In genomic region chr10:10725196-10725595, GRCh38 we compare ENCODE assay signal across 22 cellular contexts.
DNase-seq lines count a peak whose midpoint lies in the region; ATAC-seq and TF ChIP-seq lines count a peak whose summit lies in the region.
"Had no signal": no experiment of that assay in that cellular context is flagged by ENCODE, and none has a peak within 500 bp of the region (broad histone marks: within the 10 kb centered on the region; RNA-seq: fewer than 3 reads in every experiment).

No MANE protein-coding gene starts in this region.

- H3F3A ChIP-seq in PC-9 (ENCODE audit: insufficient read depth, low read depth), result no peaks in the 10 kb centered on the region

- POLR2A ChIA-PET in HEK293 (lab: Yijun Ruan, JAX) (interaction anchor here (0.5 kb wide), 1 partner anchor 20 kb away, joined by 3 read pairs; no protein-coding TSS in a partner anchor), PC-9 (lab: Charles Lee; ENCODE audit: unreplicated experiment) (no interaction called here)

- no peak overlapping the region for H2AFZ ChIP-seq in PC-9

- no peaks in the 10 kb centered on the region for H3K4me1 ChIP-seq in HEK293 (ENCODE audit: control insufficient read depth, insufficient read depth, low read length)
- H3K4me1 ChIP-seq in PC-9 (replicated peaks; ENCODE audit: insufficient read depth), result no peaks in the 10 kb centered on the region
- H3K4me1 ChIP-seq: BE2C, BLaER1 had no signal

- no peak overlapping the region for H3K4me2 ChIP-seq in PC-9
- H3K4me2 ChIP-seq: BLaER1 had no signal

- no peaks in the 10 kb centered on the region for H3K79me2 ChIP-seq in PC-9 (ENCODE audit: low read depth)

- H3K4me3 ChIP-seq in HEK293 (ENCODE audit: low read depth, low read length) (no peak overlapping the region), PC-9 (no peak overlapping the region)
- H3K4me3 ChIP-seq: BLaER1, GM12878 had no signal

- intact Hi-C loops in PC-9 (cut with micrococcal nuclease; ENCODE audit: unreplicated experiment), result no loop called here

- H4K20me1 ChIP-seq in PC-9 (ENCODE audit: insufficient read depth), result no peaks in the 10 kb centered on the region
- H4K20me1 ChIP-seq: BLaER1 had no signal

- CTCF ChIA-PET in HEK293 (lab: Yijun Ruan, JAX) (interaction anchor here (0.5 kb wide), 1 partner anchor 486 kb away, joined by 3 read pairs; no protein-coding TSS in a partner anchor), PC-9 (lab: Charles Lee) (no interaction called here)

- no peak overlapping the region for H3K27ac ChIP-seq in HEK293 (ENCODE audit: extremely low read depth, low read depth, low read length)
- no peak overlapping the region for H3K27ac ChIP-seq in PC-9
- H3K27ac ChIP-seq: BLaER1 had no signal

- H3K36me3 ChIP-seq in HEK293 (ENCODE audit: control insufficient read depth in 2 of 2, insufficient read depth in 1 of 2, low read length in 2 of 2) (no peaks in the 10 kb centered on the region), PC-9 (ENCODE audit: low read depth) (no peaks in the 10 kb centered on the region)
- H3K36me3 ChIP-seq: BE2C, BLaER1 had no signal

- DNase-seq in NCI-H146 (lab: John Stamatoyannopoulos, UW) (peak; percentile 81), NCI-H748 (lab: John Stamatoyannopoulos, UW; ENCODE audit: unreplicated experiment) (peak; percentile 55), T-helper 9 cell (no peak), PC-9 (no peak)
- DNase-seq: 8988T; ACHN; BE2C; C1 segment of cervical spinal cord; CD4-positive, alpha-beta memory T cell; CD4-positive, CD25-positive, alpha-beta regulatory T cell; CD8-positive, alpha-beta memory T cell; COR-L47; DMS 273 treated with DMSO at 0.1 percent for 48 hours; DMS153; DMS53; DMS79; DND-41; GDM1 had no signal

- no peak for ATAC-seq in HG03520 (IDR thresholded peaks at IDR 0.05; ENCODE audit: unreplicated experiment)
- ATAC-seq: GM12878 had no signal

- H3K27me3 ChIP-seq in PC-9 (ENCODE audit: insufficient read depth, low read depth), result no peaks in the 10 kb centered on the region
- H3K27me3 ChIP-seq: BE2C, BLaER1 had no signal

- BruUV-seq in PC-9 (replicated peaks; lab: Mats Ljungman, UMichigan), result no TSS peak

- TF ChIP-seq CTCF in HEK293 (tag by site-specific recombination; IDR thresholded peaks at IDR 0.05), result no peak
- TF ChIP-seq CTCF in PC-9 (conservative IDR thresholded peaks at IDR 0.05), result no peak

- H3K9me2 ChIP-seq in PC-9 (ENCODE audit: insufficient read depth), result no peaks in the 10 kb centered on the region

- no peaks in the 10 kb centered on the region for H3K9me3 ChIP-seq in HEK293 (ENCODE audit: control insufficient read depth, insufficient read depth, low read depth, low read length)
- no peaks in the 10 kb centered on the region; the same call in 1 of the 2 replicates for H3K9me3 ChIP-seq in PC-9 (ENCODE audit: insufficient read depth, low read depth)
- H3K9me3 ChIP-seq: BE2C, BLaER1 had no signal

TF ChIP-seq in HEK293, 187 proteins besides CTCF, POLR2A, EP300 and RAD21:
- TF ChIP-seq ZNF660 (tag by site-specific recombination; IDR thresholded peaks at IDR 0.05) (peak; percentile 96), ZBTB44 (tag by site-specific recombination; IDR thresholded peaks at IDR 0.05) (no peak), GLI4 (tag by site-specific recombination; IDR thresholded peaks at IDR 0.05) (no peak)

Comparison
In these comparisons a context has a peak if more than half of its experiments do, and no peak if none do; other contexts are left out.
1. DNase-seq: peak in NCI-H146 (single experiment) and NCI-H748 (single experiment); none in T-helper 9 cell (single experiment) and PC-9 (0 of 2).